18 cellular contexts compared by ENCODE assay signal in the genomic region with DNA sequence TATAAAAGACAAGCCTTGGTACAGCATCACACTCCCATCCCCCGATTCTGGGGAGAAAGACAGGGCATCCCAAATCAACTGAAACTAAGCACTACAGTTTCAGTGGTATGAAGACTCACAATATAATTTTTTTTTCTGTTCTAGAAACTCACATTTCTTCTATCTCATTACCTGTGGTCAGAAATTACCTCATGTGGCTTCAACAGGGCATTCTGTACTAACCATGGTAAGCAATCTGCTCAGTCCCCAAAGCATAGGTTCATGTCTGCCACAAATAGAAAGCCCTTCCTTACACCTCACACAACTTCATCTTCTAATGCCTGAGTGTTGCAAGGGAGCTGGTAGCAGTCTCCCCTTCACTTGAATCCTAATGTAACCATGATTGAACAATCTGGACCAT.
A peak's percentile ranks its signal among the peaks of the same experiment; 100 is the strongest.
DNase-seq lines count a peak whose midpoint lies in the region; ATAC-seq and TF ChIP-seq lines count a peak whose summit lies in the region.
"Had no signal": no experiment of that assay in that cellular context is flagged by ENCODE, and none has a peak within 500 bp of the region (broad histone marks: within the 10 kb centered on the region; RNA-seq: fewer than 3 reads in every experiment).

No MANE protein-coding gene starts in this region.

- H3K27me3 Mint-ChIP-seq in MCF 10A (ENCODE audit: insufficient read depth, unreplicated experiment), result peaks cover 57% of the 10 kb centered on the region
- H3K27me3 Mint-ChIP-seq: dendritic cell treated with granulocyte-macrophage colony-stimulating factor and Interleukin-4, amounts not matched to agents 40 ng/mL and 50 ng/mL, for 4 days had no signal

- intact Hi-C loops in MCF 10A (cut with micrococcal nuclease), result no loop called here

- H3K27ac Mint-ChIP-seq in MCF 10A (ENCODE audit: low read depth, unreplicated experiment), result no peak overlapping the region
- H3K27ac Mint-ChIP-seq: activated CD4-positive, alpha-beta T cell treated with anti-CD3 and anti-CD28 coated beads, Interleukin-2, amount 10 ng/mL, durations not matched to agents 24 days and 14 days; activated naive CD4-positive, alpha-beta T cell treated with anti-CD3 and anti-CD28 coated beads, Interleukin-2, amount 50 U/mL, for 24 hours; dendritic cell treated with granulocyte-macrophage colony-stimulating factor and Interleukin-4, amounts not matched to agents 40 ng/mL and 50 ng/mL, for 4 days had no signal

- H3K18ac ChIP-seq in mesendoderm (ENCODE audit: low read length), result no peak overlapping the region

- no CpG with 5 or more reads among the region's 1 CpG for WGBS in mesendoderm (ENCODE audit: extremely low coverage, insufficient coverage, low lambda C conversion rate)

- CTCF ChIA-PET in MCF 10A (lab: Yijun Ruan, JAX), result no interaction called here

- H3K23ac ChIP-seq in mesendoderm (ENCODE audit: low read length), result no peak overlapping the region

- peak; percentile 88 for ATAC-seq in GM18907 (IDR thresholded peaks at IDR 0.05; ENCODE audit: unreplicated experiment)
- peak; percentile 66 for ATAC-seq in GM21528 (IDR thresholded peaks at IDR 0.05; ENCODE audit: low FRiP score, unreplicated experiment)
- ATAC-seq in HG03159 (IDR thresholded peaks at IDR 0.05; ENCODE audit: unreplicated experiment), result peak; percentile 64
- no peak for ATAC-seq in SK-N-SH treated with all-trans-retinoic acid at 6 μM for 48 hours
- ATAC-seq: body of pancreas had no signal

- no peak overlapping the region for H4K8ac ChIP-seq in mesendoderm (ENCODE audit: low read depth, low read length)

- no peak for TF ChIP-seq CTCF in MCF 10A (IDR thresholded peaks at IDR 0.05; ENCODE audit: unreplicated experiment)

- no peak overlapping the region for H3K27ac ChIP-seq in mesendoderm (ENCODE audit: low read depth, low read length)
- H3K27ac ChIP-seq: body of pancreas, SJSA1, suprapubic skin had no signal

- H3K36me3 Mint-ChIP-seq in MCF 10A (ENCODE audit: insufficient read depth, unreplicated experiment), result no peaks in the 10 kb centered on the region
- H3K36me3 Mint-ChIP-seq: activated naive CD4-positive, alpha-beta T cell treated with anti-CD3 and anti-CD28 coated beads, Interleukin-2, amount 50 U/mL, for 24 hours had no signal

- no peaks in the 10 kb centered on the region for H3K4me1 ChIP-seq in mesendoderm (ENCODE audit: control insufficient read depth, low read depth, low read length)
- H3K4me1 ChIP-seq: body of pancreas, SJSA1, suprapubic skin had no signal

- H3K56ac ChIP-seq in mesendoderm (ENCODE audit: low read length), result no peak overlapping the region

- peaks cover 1% of the 10 kb centered on the region for H3K9me3 Mint-ChIP-seq in MCF 10A (ENCODE audit: unreplicated experiment)
- H3K9me3 Mint-ChIP-seq: activated CD4-positive, alpha-beta T cell treated with anti-CD3 and anti-CD28 coated beads, Interleukin-2, amount 10 ng/mL, durations not matched to agents 24 days and 14 days; activated naive CD4-positive, alpha-beta T cell treated with anti-CD3 and anti-CD28 coated beads, Interleukin-2, amount 50 U/mL, for 24 hours; dendritic cell treated with granulocyte-macrophage colony-stimulating factor and Interleukin-4, amounts not matched to agents 40 ng/mL and 50 ng/mL, for 4 days had no signal

- H3K4ac ChIP-seq in mesendoderm (ENCODE audit: low read depth, low read length), result no peak overlapping the region

- no peak overlapping the region for H2BK120ac ChIP-seq in mesendoderm (ENCODE audit: low read depth, low read length)

- DNase-seq in mesendoderm (no peak), NCI-H1105 treated with DMSO at 0.1 percent for 48 hours (lab: John Stamatoyannopoulos, UW) (no peak), superior temporal gyrus (ENCODE audit: extremely low spot score) (no peak), MCF 10A (ENCODE audit: unreplicated experiment) (no peak)
- DNase-seq: activated CD4-positive, alpha-beta T cell treated with anti-CD3 and anti-CD28 coated beads, Interleukin-2, amount 10 ng/mL, durations not matched to agents 24 days and 14 days; body of pancreas; erythroblast; GF-D8; NCI-H2029; NCI-H526 had no signal

- H3K79me1 ChIP-seq in mesendoderm (ENCODE audit: low read length), result no peaks in the 10 kb centered on the region

- H3K9ac ChIP-seq in mesendoderm (ENCODE audit: low read length), result no peak overlapping the region

- no peak overlapping the region for H2BK5ac ChIP-seq in mesendoderm (ENCODE audit: low read length)

- H3K27me3 ChIP-seq in mesendoderm (ENCODE audit: insufficient read depth, low read length, poor library complexity), result no peaks in the 10 kb centered on the region
- H3K27me3 ChIP-seq: body of pancreas, SJSA1, suprapubic skin had no signal

- BruUV-seq in MCF 10A (replicated peaks; lab: Mats Ljungman, UMichigan), result no TSS peak

- no peaks in the 10 kb centered on the region for H3K79me2 ChIP-seq in mesendoderm (ENCODE audit: control insufficient read depth, insufficient read depth, low read length)

- peak overlapping the region; percentile 3 for H2BK15ac ChIP-seq in mesendoderm (replicated peaks; ENCODE audit: low read depth)

- no peak overlapping the region for H4K5ac ChIP-seq in mesendoderm (ENCODE audit: low read length)

- no peak overlapping the region for H2AK5ac ChIP-seq in mesendoderm (ENCODE audit: low read length)

- H3K4me3 Mint-ChIP-seq in MCF 10A (ENCODE audit: unreplicated experiment), result no peak overlapping the region
- H3K4me3 Mint-ChIP-seq: activated CD4-positive, alpha-beta T cell treated with anti-CD3 and anti-CD28 coated beads, Interleukin-2, amount 10 ng/mL, durations not matched to agents 24 days and 14 days; activated naive CD4-positive, alpha-beta T cell treated with anti-CD3 and anti-CD28 coated beads, Interleukin-2, amount 50 U/mL, for 24 hours had no signal

- H3K36me3 ChIP-seq in mesendoderm (ENCODE audit: control insufficient read depth, insufficient read depth, low read length), result no peaks in the 10 kb centered on the region
- H3K36me3 ChIP-seq: SJSA1, suprapubic skin had no signal

- POLR2A ChIA-PET in MCF 10A (lab: Yijun Ruan, JAX), result no interaction called here

- no peak overlapping the region for H3K4me3 ChIP-seq in mesendoderm (ENCODE audit: low read length)
- H3K4me3 ChIP-seq: body of pancreas, SJSA1, suprapubic skin had no signal

- H3K4me2 ChIP-seq in mesendoderm (ENCODE audit: low read length), result no peak overlapping the region

- peaks cover 5% of the 10 kb centered on the region for H3K4me1 Mint-ChIP-seq in MCF 10A (ENCODE audit: insufficient read depth, unreplicated experiment)
- H3K4me1 Mint-ChIP-seq: activated CD4-positive, alpha-beta T cell treated with anti-CD3 and anti-CD28 coated beads, Interleukin-2, amount 10 ng/mL, durations not matched to agents 24 days and 14 days; activated naive CD4-positive, alpha-beta T cell treated with anti-CD3 and anti-CD28 coated beads, Interleukin-2, amount 50 U/mL, for 24 hours had no signal

TF ChIP-seq in SK-N-SH treated with all-trans-retinoic acid at 6 μM for 48 hours, 23 proteins besides CTCF, POLR2A, EP300 and RAD21:
- TF ChIP-seq ZC3H10 (CRISPR knock-in tag; IDR thresholded peaks at IDR 0.05) (no peak), ESRRG (CRISPR knock-in tag; IDR thresholded peaks at IDR 0.05) (no peak), ZFP30 (CRISPR knock-in tag; IDR thresholded peaks at IDR 0.05) (no peak), ZNF565 (CRISPR knock-in tag; conservative IDR thresholded peaks at IDR 0.05; ENCODE audit: low read depth) (no peak), TOX (CRISPR knock-in tag; IDR thresholded peaks at IDR 0.05; ENCODE audit: borderline replicate concordance) (no peak), CSDC2 (CRISPR knock-in tag; IDR thresholded peaks at IDR 0.05) (no peak), TCF4 (CRISPR knock-in tag; IDR thresholded peaks at IDR 0.05; ENCODE audit: borderline replicate concordance) (no peak)
- TF ChIP-seq, protein P1, sequence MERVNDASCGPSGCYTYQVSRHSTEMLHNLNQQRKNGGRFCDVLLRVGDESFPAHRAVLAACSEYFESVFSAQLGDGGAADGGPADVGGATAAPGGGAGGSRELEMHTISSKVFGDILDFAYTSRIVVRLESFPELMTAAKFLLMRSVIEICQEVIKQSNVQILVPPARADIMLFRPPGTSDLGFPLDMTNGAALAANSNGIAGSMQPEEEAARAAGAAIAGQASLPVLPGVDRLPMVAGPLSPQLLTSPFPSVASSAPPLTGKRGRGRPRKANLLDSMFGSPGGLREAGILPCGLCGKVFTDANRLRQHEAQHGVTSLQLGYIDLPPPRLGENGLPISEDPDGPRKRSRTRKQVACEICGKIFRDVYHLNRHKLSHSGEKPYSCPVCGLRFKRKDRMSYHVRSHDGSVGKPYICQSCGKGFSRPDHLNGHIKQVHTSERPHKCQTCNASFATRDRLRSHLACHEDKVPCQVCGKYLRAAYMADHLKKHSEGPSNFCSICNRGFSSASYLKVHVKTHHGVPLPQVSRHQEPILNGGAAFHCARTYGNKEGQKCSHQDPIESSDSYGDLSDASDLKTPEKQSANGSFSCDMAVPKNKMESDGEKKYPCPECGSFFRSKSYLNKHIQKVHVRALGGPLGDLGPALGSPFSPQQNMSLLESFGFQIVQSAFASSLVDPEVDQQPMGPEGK (CRISPR knock-in tag; IDR thresholded peaks at IDR 0.05; ENCODE audit: borderline replicate concordance), result no peak
TF ChIP-seq in SK-N-SH treated with all-trans-retinoic acid at 6 μM for 48 hours: peak in this region for 0.
